ENCODE assay signal across 1 cellular context in the genomic region with DNA sequence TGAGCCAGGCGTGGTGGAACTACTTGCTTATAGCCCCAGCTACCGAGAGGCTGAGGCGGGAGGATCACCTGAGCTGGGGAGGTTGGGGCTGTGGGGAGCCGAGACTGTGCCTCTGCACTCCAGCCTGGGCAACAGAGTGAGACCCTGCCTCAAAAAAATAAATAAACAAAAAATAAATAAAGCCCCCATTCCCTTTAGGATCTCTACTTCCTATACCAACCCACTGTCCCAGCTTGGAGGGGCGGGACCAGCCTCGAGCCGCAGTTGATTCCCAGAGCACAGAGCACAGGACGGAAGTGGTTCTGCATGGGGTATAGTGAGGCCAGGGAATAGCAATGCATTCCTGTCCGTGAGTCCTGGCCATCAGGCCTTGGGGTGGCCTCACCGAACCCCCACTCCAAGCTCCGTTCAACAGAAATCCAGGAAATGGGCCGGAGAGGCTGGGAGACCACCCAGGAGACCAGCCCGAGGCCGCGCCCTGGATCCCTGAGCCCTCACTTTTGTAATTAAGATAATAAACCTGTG.
TF ChIP-seq lines count a peak whose summit lies in the region.

No MANE protein-coding gene starts in this region.

TF ChIP-seq in liver, 16 proteins besides CTCF, POLR2A, EP300 and RAD21:
- TF ChIP-seq GABPA (IDR thresholded peaks at IDR 0.05 in 1 of 2, conservative IDR thresholded peaks at IDR 0.05 in 1 of 2) (no peak), RXRA (IDR thresholded peaks at IDR 0.05) (no peak), TAF1 (conservative IDR thresholded peaks at IDR 0.05) (no peak), YY1 (IDR thresholded peaks at IDR 0.05) (no peak), EGR1 (IDR thresholded peaks at IDR 0.05; ENCODE audit: low read depth in 2 of 2) (no peak), NR2F2 (IDR thresholded peaks at IDR 0.05) (no peak), FOXA1 (IDR thresholded peaks at IDR 0.05) (no peak), FOXA2 (IDR thresholded peaks at IDR 0.05) (no peak), HNF4A (conservative IDR thresholded peaks at IDR 0.05) (no peak)
- TF ChIP-seq, protein P1, sequence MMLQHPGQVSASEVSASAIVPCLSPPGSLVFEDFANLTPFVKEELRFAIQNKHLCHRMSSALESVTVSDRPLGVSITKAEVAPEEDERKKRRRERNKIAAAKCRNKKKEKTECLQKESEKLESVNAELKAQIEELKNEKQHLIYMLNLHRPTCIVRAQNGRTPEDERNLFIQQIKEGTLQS (IDR thresholded peaks at IDR 0.05): no peak
- TF ChIP-seq, protein P2, sequence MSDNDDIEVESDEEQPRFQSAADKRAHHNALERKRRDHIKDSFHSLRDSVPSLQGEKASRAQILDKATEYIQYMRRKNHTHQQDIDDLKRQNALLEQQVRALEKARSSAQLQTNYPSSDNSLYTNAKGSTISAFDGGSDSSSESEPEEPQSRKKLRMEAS (IDR thresholded peaks at IDR 0.05): no peak
- TF ChIP-seq, protein P3, sequence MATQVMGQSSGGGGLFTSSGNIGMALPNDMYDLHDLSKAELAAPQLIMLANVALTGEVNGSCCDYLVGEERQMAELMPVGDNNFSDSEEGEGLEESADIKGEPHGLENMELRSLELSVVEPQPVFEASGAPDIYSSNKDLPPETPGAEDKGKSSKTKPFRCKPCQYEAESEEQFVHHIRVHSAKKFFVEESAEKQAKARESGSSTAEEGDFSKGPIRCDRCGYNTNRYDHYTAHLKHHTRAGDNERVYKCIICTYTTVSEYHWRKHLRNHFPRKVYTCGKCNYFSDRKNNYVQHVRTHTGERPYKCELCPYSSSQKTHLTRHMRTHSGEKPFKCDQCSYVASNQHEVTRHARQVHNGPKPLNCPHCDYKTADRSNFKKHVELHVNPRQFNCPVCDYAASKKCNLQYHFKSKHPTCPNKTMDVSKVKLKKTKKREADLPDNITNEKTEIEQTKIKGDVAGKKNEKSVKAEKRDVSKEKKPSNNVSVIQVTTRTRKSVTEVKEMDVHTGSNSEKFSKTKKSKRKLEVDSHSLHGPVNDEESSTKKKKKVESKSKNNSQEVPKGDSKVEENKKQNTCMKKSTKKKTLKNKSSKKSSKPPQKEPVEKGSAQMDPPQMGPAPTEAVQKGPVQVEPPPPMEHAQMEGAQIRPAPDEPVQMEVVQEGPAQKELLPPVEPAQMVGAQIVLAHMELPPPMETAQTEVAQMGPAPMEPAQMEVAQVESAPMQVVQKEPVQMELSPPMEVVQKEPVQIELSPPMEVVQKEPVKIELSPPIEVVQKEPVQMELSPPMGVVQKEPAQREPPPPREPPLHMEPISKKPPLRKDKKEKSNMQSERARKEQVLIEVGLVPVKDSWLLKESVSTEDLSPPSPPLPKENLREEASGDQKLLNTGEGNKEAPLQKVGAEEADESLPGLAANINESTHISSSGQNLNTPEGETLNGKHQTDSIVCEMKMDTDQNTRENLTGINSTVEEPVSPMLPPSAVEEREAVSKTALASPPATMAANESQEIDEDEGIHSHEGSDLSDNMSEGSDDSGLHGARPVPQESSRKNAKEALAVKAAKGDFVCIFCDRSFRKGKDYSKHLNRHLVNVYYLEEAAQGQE (IDR thresholded peaks at IDR 0.05): no peak
TF ChIP-seq in liver: peak in this region for 0.
